ENCODE assay signal across 14 cellular contexts in the genomic region with DNA sequence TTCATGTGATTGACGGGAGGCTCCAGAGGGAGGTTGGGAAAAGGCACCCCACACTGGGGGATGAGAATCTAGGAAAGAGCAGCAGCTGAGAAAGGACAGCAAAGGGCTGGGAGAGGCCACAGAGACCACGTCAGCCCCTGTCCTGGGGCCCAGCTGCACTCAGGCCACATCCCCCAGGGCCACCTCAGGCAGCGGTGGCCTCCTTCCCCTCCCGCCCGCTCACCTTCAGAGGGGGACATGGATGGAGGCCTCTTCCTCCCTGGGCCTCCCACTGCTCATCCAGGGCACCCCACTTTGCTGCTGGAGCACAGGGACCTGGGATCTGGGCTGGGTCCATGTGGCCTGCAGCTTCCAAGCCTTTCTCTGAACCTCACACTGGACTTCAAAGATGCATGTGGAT.
"Had no signal": no experiment of that assay in that cellular context is flagged by ENCODE, and none has a peak within 500 bp of the region (broad histone marks: within the 10 kb centered on the region; RNA-seq: fewer than 3 reads in every experiment).

No MANE protein-coding gene starts in this region.

- H3K9me3 Mint-ChIP-seq: activated naive CD8-positive, alpha-beta T cell treated with anti-CD3 and anti-CD28 coated beads for 36 hours; activated T-cell treated with anti-CD3 and anti-CD28 coated beads, Interleukin-2, amount 50 U/mL, for 4 hours; memory B cell; T-helper 1 cell treated with Interleukin-12 subunit alpha and Interleukin-12 subunit beta and Interleukin-4 antibody, amounts not matched to agents 30 μg/mL and 1 μg/mL, for 36 hours had no signal

- H3K27ac ChIP-seq: breast epithelium, esophagus squamous epithelium, left lung, uterus had no signal

- H3K9me3 ChIP-seq: breast epithelium, esophagus squamous epithelium, left lung, uterus had no signal

- H3K27me3 ChIP-seq: breast epithelium, left lung, uterus had no signal

- DNase-seq: activated CD8-positive, alpha-beta T cell treated with anti-CD3 and anti-CD28 coated beads, Interleukin-2, amount 10 ng/mL, durations not matched to agents 7 days and 5 days; activated gamma-delta T cell treated with Interleukin-2 at 50 U/mL for 16 hours; activated naive CD8-positive, alpha-beta T cell treated with anti-CD3 and anti-CD28 coated beads for 36 hours; activated T-cell treated with anti-CD3 and anti-CD28 coated beads, Interleukin-2, amount 50 U/mL, for 4 hours; esophagus squamous epithelium; foreskin fibroblast; stimulated activated CD4-positive, alpha-beta T cell treated with anti-CD3 and anti-CD28 coated beads, Interleukin-4, amount 100 ng/mL, for 4 hours had no signal

- H3K4me3 ChIP-seq: breast epithelium, esophagus squamous epithelium, left lung, uterus had no signal

- H3K4me1 Mint-ChIP-seq: memory B cell had no signal

- H3K36me3 Mint-ChIP-seq: activated naive CD8-positive, alpha-beta T cell treated with anti-CD3 and anti-CD28 coated beads for 36 hours; memory B cell had no signal

- ATAC-seq: activated CD8-positive, alpha-beta T cell treated with anti-CD3 and anti-CD28 coated beads, Interleukin-2, amount 10 ng/mL, durations not matched to agents 7 days and 5 days; activated T-cell treated with anti-CD3 and anti-CD28 coated beads, Interleukin-2, amount 50 U/mL, for 4 hours; left lung; SK-N-SH treated with all-trans-retinoic acid at 6 μM for 48 hours had no signal

- H3K27ac Mint-ChIP-seq: activated CD8-positive, alpha-beta T cell treated with anti-CD3 and anti-CD28 coated beads, Interleukin-2, amount 10 ng/mL, durations not matched to agents 7 days and 5 days; activated naive CD8-positive, alpha-beta T cell treated with anti-CD3 and anti-CD28 coated beads for 36 hours; memory B cell; nephron; T-helper 1 cell treated with Interleukin-12 subunit alpha and Interleukin-12 subunit beta and Interleukin-4 antibody, amounts not matched to agents 30 μg/mL and 1 μg/mL, for 36 hours had no signal

- H3K4me1 ChIP-seq: breast epithelium, esophagus squamous epithelium, uterus had no signal

- H3K36me3 ChIP-seq: breast epithelium, esophagus squamous epithelium, left lung, uterus had no signal

- H3K4me3 Mint-ChIP-seq: activated CD8-positive, alpha-beta T cell treated with anti-CD3 and anti-CD28 coated beads, Interleukin-2, amount 10 ng/mL, durations not matched to agents 7 days and 5 days; activated naive CD8-positive, alpha-beta T cell treated with anti-CD3 and anti-CD28 coated beads for 36 hours; activated T-cell treated with anti-CD3 and anti-CD28 coated beads, Interleukin-2, amount 50 U/mL, for 4 hours; memory B cell; nephron; T-helper 1 cell treated with Interleukin-12 subunit alpha and Interleukin-12 subunit beta and Interleukin-4 antibody, amounts not matched to agents 30 μg/mL and 1 μg/mL, for 36 hours had no signal
